ENCODE assay signal across 10 cellular contexts in genomic region chr7:25846722-25847121, GRCh38.
DNase-seq lines count a peak whose midpoint lies in the region; ATAC-seq and TF ChIP-seq lines count a peak whose summit lies in the region.
"Had no signal": no experiment of that assay in that cellular context is flagged by ENCODE, and none has a peak within 500 bp of the region (broad histone marks: within the 10 kb centered on the region; RNA-seq: fewer than 3 reads in every experiment).

No MANE protein-coding gene starts in this region.

- ATAC-seq in Right ventricle myocardium inferior (peak; percentile 67), aorta (ENCODE audit: low FRiP score) (peak; percentile 63), GM19324 (IDR thresholded peaks at IDR 0.05; ENCODE audit: low FRiP score, unreplicated experiment) (no peak)

- intact Hi-C loops in Right ventricle myocardium inferior (cut with DNase I) (no loop called here), cardiac septum (cut with DNase I) (no loop called here), colonic mucosa (cut with DNase I) (no loop called here), aorta (cut with DNase I) (loop anchor here (5.0 kb wide), 3 partner anchors 39 to 224 kb away; no protein-coding TSS in a partner anchor)

- H3K9me3 ChIP-seq in colonic mucosa (no peaks in the 10 kb centered on the region), aorta (ENCODE audit: control insufficient read depth, low read length) (no peaks in the 10 kb centered on the region), Peyer's patch (no peaks in the 10 kb centered on the region)

- no peaks in the 10 kb centered on the region for H3K27me3 ChIP-seq in colonic mucosa
- H3K27me3 ChIP-seq in aorta (ENCODE audit: control insufficient read depth in 1 of 2, insufficient read depth in 2 of 2, low read length in 1 of 2): no peaks in the 10 kb centered on the region
- no peaks in the 10 kb centered on the region for H3K27me3 ChIP-seq in Peyer's patch

- WGBS in aorta, 2 donors: 0 to 5% methylated on average over 5 of the region's 5 CpGs

- H3K4me1 ChIP-seq in colonic mucosa (no peaks in the 10 kb centered on the region), aorta (ENCODE audit: control insufficient read depth in 1 of 2, insufficient read depth in 2 of 2, low read length in 2 of 2) (peaks cover 10 to 11% of the 10 kb centered on the region in 2 donors), Peyer's patch (peaks cover 0 to 18% (median under 1%) of the 10 kb centered on the region in 4 donors)

- H3K27ac ChIP-seq in colonic mucosa (peak overlapping the region; percentile 40), aorta (ENCODE audit: low read depth in 1 of 2, low read length in 2 of 2) (peak overlapping the region in 1 of 2 donors; percentile 85), Peyer's patch (peak overlapping the region in 2 of 4 donors; percentile 59 to 87)

- H3K36me3 ChIP-seq in colonic mucosa: no peaks in the 10 kb centered on the region
- no peaks in the 10 kb centered on the region for H3K36me3 ChIP-seq in aorta (ENCODE audit: control insufficient read depth in 1 of 2, insufficient read depth in 2 of 2, low read length in 1 of 2)
- no peaks in the 10 kb centered on the region for H3K36me3 ChIP-seq in Peyer's patch

- TF ChIP-seq CTCF in colonic mucosa (IDR thresholded peaks at IDR 0.05) (no peak), Peyer's patch (IDR thresholded peaks at IDR 0.05) (no peak)

- no peak for TF ChIP-seq POLR2A in Peyer's patch (IDR thresholded peaks at IDR 0.05)

- no peak overlapping the region for H3K9ac ChIP-seq in colonic mucosa (ENCODE audit: low read depth in 2 of 2, low read length in 2 of 2)

- peak; percentile 90 for DNase-seq in Right ventricle myocardium inferior (ENCODE audit: missing footprints)
- no peak for DNase-seq in cardiac septum (ENCODE audit: low spot score)
- DNase-seq in colonic mucosa: peak; percentile 48
- peak; percentile 62 for DNase-seq in mucosa of gallbladder (ENCODE audit: low spot score)
- peak; percentile 88 to 89 for DNase-seq in aorta
- no peak for DNase-seq in Peyer's patch
- no peak for DNase-seq in superior temporal gyrus (ENCODE audit: extremely low spot score)
- DNase-seq: AML-193, midbrain had no signal

- H3K4me3 ChIP-seq in colonic mucosa (no peak overlapping the region), aorta (ENCODE audit: low read length in 2 of 2) (no peak overlapping the region), Peyer's patch (no peak overlapping the region)

Comparison
In these comparisons a context has a peak if more than half of its experiments do, and no peak if none do; other contexts are left out.
1. DNase-seq: peak in Right ventricle myocardium inferior (single experiment), colonic mucosa (single experiment), mucosa of gallbladder (single experiment) and aorta (2 of 2); none in cardiac septum (single experiment), Peyer's patch (0 of 3) and superior temporal gyrus (single experiment).
2. intact Hi-C loops: an anchor here in aorta (5.0 kb wide); none called in Right ventricle myocardium inferior, cardiac septum and colonic mucosa.